Comparison of ENCODE assay signal across 10 cellular contexts in genomic region chr7:139798221-139798620, GRCh38. TPM values are rescaled to one million over a fixed set of nuclear protein-coding genes. Genes with fewer than 3 reads are reported as not detected.
DNase-seq lines count a peak whose midpoint lies in the region; ATAC-seq, FAIRE-seq and TF ChIP-seq lines count a peak whose summit lies in the region.
"Had no signal": no experiment of that assay in that cellular context is flagged by ENCODE, and none has a peak within 500 bp of the region (broad histone marks: within the 10 kb centered on the region; RNA-seq: fewer than 3 reads in every experiment).

No MANE protein-coding gene starts in this region.

- H3K4me3 ChIP-seq in ascending aorta: peak overlapping the region in 1 of 2 donors; percentile 2
- H3K4me3 ChIP-seq in right atrium auricular region: no peak overlapping the region
- H3K4me3 ChIP-seq: thyroid gland had no signal

- H3K9me3 ChIP-seq in ascending aorta: no peaks in the 10 kb centered on the region
- H3K9me3 ChIP-seq in right atrium auricular region: no peaks in the 10 kb centered on the region
- H3K9me3 ChIP-seq: thyroid gland had no signal

- no peak for TF ChIP-seq POLR2A in GM12892 (IDR thresholded peaks at IDR 0.05; ENCODE audit: low read depth, low read length)

- H3K4me1 ChIP-seq in ascending aorta (no peaks in the 10 kb centered on the region), right atrium auricular region (no peaks in the 10 kb centered on the region)
- H3K4me1 ChIP-seq: thyroid gland had no signal

- H3K27me3 ChIP-seq in ascending aorta (no peaks in the 10 kb centered on the region), right atrium auricular region (no peaks in the 10 kb centered on the region)
- H3K27me3 ChIP-seq: thyroid gland had no signal

- intact Hi-C loops in ascending aorta (cut with DNase I): no loop called here

- peak; percentile 46 for ATAC-seq in GM19468 (IDR thresholded peaks at IDR 0.05; ENCODE audit: extremely low read depth, unreplicated experiment)
- ATAC-seq in HG03442 (IDR thresholded peaks at IDR 0.05; ENCODE audit: unreplicated experiment): peak; percentile 67
- ATAC-seq in GM21717 (IDR thresholded peaks at IDR 0.05; ENCODE audit: unreplicated experiment): no peak

- H3K36me3 ChIP-seq in ascending aorta: no peaks in the 10 kb centered on the region
- H3K36me3 ChIP-seq in right atrium auricular region: no peaks in the 10 kb centered on the region
- H3K36me3 ChIP-seq: thyroid gland had no signal

- FAIRE-seq in GM12892 (lab: Jason Lieb, UNC): peak; percentile 90

- no peak overlapping the region for H3K27ac ChIP-seq in ascending aorta
- no peak overlapping the region for H3K27ac ChIP-seq in right atrium auricular region
- H3K27ac ChIP-seq: thyroid gland had no signal

- DNase-seq in GM12892 (ENCODE audit: insufficient read length) (peak; percentile 18), islet precursor cell (peak; percentile 12), ascending aorta (ENCODE audit: low spot score in 2 of 2) (no peak), right atrium auricular region (ENCODE audit: low spot score) (no peak), 8988T (no peak)
- DNase-seq: glutamatergic neuron, thyroid gland had no signal

- TF ChIP-seq CTCF in ascending aorta (IDR thresholded peaks at IDR 0.05) (no peak), right atrium auricular region (IDR thresholded peaks at IDR 0.05) (no peak)

RNA-seq across cellular contexts. Expression of gene HIPK2, which starts 20.4 kb away (rescaled TPM):
- 26.3 TPM for polyA plus RNA-seq in GM12892 (2012; ENCODE audit: missing spikeins)
- total RNA-seq in ascending aorta: 53.9 TPM
- total RNA-seq in right atrium auricular region: 100 to 1,000 TPM in 1 of 2 donors, 10 to 100 TPM in 1; 87.0 to 131 TPM

RNA-seq across cellular contexts. Expression of gene TBXAS1, which starts 30.8 kb away (rescaled TPM):
- polyA plus RNA-seq in GM12892 (2012; ENCODE audit: missing spikeins): 9.2 TPM
- total RNA-seq in ascending aorta: 3.8 TPM
- total RNA-seq in right atrium auricular region: 10 to 100 TPM in 1 of 2 donors, 1 to 10 TPM in 1; 4.6 to 15.3 TPM

Comparison
In these comparisons a context has a peak if more than half of its experiments do, and no peak if none do; other contexts are left out.
1. DNase-seq: peak in GM12892 (single experiment) and islet precursor cell (single experiment); none in ascending aorta (0 of 2), right atrium auricular region (single experiment) and 8988T (single experiment).